Comparison of ENCODE assay signal across 26 cellular contexts in genomic region chr11:65072631-65072966, GRCh38.
"Had no signal": no experiment of that assay in that cellular context is flagged by ENCODE, and none has a peak within 500 bp of the region (broad histone marks: within the 10 kb centered on the region; RNA-seq: fewer than 3 reads in every experiment).

No MANE protein-coding gene starts in this region.

- H3K4me3 ChIP-seq: breast epithelium, esophagus muscularis mucosa, heart left ventricle, psoas muscle, testis had no signal

- H2AFZ ChIP-seq: parathyroid adenoma had no signal

- ATAC-seq: activated naive CD8-positive, alpha-beta T cell treated with anti-CD3 and anti-CD28 coated beads, Interleukin-2, amount 50 U/mL, for 24 hours; activated T-helper 17 cell treated with anti-CD3 and anti-CD28 coated beads, Interleukin-2, amount 50 U/mL, for 72 hours; foreskin keratinocyte; heart left ventricle; psoas muscle had no signal

- H3K27me3 ChIP-seq: breast epithelium, esophagus muscularis mucosa, foreskin keratinocyte, heart left ventricle, testis had no signal

- H3K9me3 ChIP-seq: breast epithelium, esophagus muscularis mucosa, heart left ventricle, psoas muscle, testis had no signal

- DNase-seq: activated CD4-positive, alpha-beta T cell treated with anti-CD3 and anti-CD28 coated beads for 48 hours; activated CD4-positive, alpha-beta T cell treated with anti-CD3 and anti-CD28 coated beads, Interleukin-2, amount 50 U/mL, for 48 hours; activated CD8-positive, alpha-beta memory T cell treated with anti-CD3 and anti-CD28 coated beads, Interleukin-2, amount 50 U/mL, for 48 hours; activated naive CD8-positive, alpha-beta T cell treated with anti-CD3 and anti-CD28 coated beads, Interleukin-2, amount 50 U/mL, for 24 hours; activated T-cell treated with anti-CD3 and anti-CD28 coated beads, Interleukin-2, amount 50 U/mL, for 24 hours; central memory CD4-positive, alpha-beta T cell; endodermal cell; foreskin keratinocyte; heart left ventricle; hypothalamus; immature natural killer cell; kidney; naive B cell; nephron progenitor cell; nucleus accumbens; psoas muscle; stimulated activated CD4-positive, alpha-beta T cell treated with anti-CD3 and anti-CD28 coated beads, Interleukin-15, amount 100 ng/mL, for 24 hours; stimulated activated CD4-positive, alpha-beta T cell treated with anti-CD3 and anti-CD28 coated beads, Interleukin-2, amount 100 ng/mL, for 24 hours; stimulated activated naive CD4-positive, alpha-beta T cell treated with Interleukin-2 at 50 U/mL for 16 hours; testis; trophoblast cell had no signal

- H3K36me3 ChIP-seq: breast epithelium, esophagus muscularis mucosa, heart left ventricle had no signal

- H3K79me2 ChIP-seq: parathyroid adenoma had no signal

- H3K4me1 ChIP-seq: breast epithelium, esophagus muscularis mucosa, foreskin keratinocyte, heart left ventricle, parathyroid adenoma, psoas muscle, testis had no signal

- H3K9ac ChIP-seq: parathyroid adenoma had no signal

- FAIRE-seq: kidney, urothelium cell line had no signal

- H3K27ac ChIP-seq: breast epithelium, esophagus muscularis mucosa, foreskin keratinocyte, heart left ventricle, parathyroid adenoma, psoas muscle, testis had no signal
